In the genomic region with DNA sequence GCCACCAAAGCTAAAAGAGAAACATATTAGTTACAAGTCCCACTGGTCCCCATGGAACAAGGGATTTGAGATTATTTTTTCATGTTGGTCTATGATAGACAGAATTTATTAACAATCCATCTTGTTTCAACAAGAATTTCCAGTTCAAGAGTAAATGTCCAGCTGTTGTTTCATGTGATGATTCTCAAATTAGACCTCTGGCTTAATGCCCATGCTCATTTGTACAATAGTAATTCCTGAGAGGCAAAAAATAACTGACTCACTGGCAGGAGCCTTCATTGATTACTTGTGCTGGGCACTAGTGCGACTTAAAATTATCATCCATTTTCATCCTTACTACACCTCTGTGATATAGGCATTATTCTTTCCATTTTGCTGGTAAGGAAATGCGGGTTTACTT, we compare ENCODE assay signal across 21 cellular contexts.
"Had no signal": no experiment of that assay in that cellular context is flagged by ENCODE, and none has a peak within 500 bp of the region (broad histone marks: within the 10 kb centered on the region; RNA-seq: fewer than 3 reads in every experiment).

No MANE protein-coding gene starts in this region.

- H3K4me3 ChIP-seq: K562, SK-N-MC had no signal

- DNase-seq: activated CD4-positive, alpha-beta memory T cell treated with anti-CD3 and anti-CD28 coated beads for 36 hours; activated CD4-positive, alpha-beta T cell treated with anti-CD3 and anti-CD28 coated beads, Interleukin-2, amount 10 ng/mL, durations not matched to agents 7 days and 5 days; activated CD4-positive, CD25-positive, alpha-beta regulatory T cell; activated CD8-positive, alpha-beta memory T cell treated with anti-CD3 and anti-CD28 coated beads for 24 hours; activated gamma-delta T cell; activated naive CD4-positive, alpha-beta T cell treated with anti-CD3 and anti-CD28 coated beads for 36 hours; activated T-cell treated with anti-CD3 and anti-CD28 coated beads, Interleukin-2, amount 50 U/mL, for 48 hours; amygdala; Karpas-422; NCI-H1417; NCI-H1930; NCI-H2171; NCI-H2227 treated with DMSO at 0.1 percent for 48 hours; NCI-H446 treated with DMSO at 0.1 percent for 48 hours; NCI-H524 treated with DMSO at 0.1 percent for 48 hours; NCI-H748 treated with DMSO at 0.1 percent for 48 hours; T-helper 1 cell had no signal

- ATAC-seq: activated T-helper 17 cell treated with anti-CD3 and anti-CD28 coated beads, Interleukin-2, amount 50 U/mL, for 72 hours; K562 had no signal

- H3K27ac ChIP-seq: SK-N-MC, VCaP had no signal
